8 cellular contexts compared by ENCODE assay signal in genomic region chr1:148318123-148318899, GRCh38.
DNase-seq lines count a peak whose midpoint lies in the region; ATAC-seq and TF ChIP-seq lines count a peak whose summit lies in the region.

No MANE protein-coding gene starts in this region.

- POLR2A ChIA-PET in SK-N-SH (lab: Yijun Ruan, JAX) = no interaction called here

- H3K4me3 ChIP-seq in Peyer's patch (peak overlapping the region; percentile 8 to 43 (median 29)), lower lobe of right lung (peak overlapping the region; percentile 46), SK-N-SH (ENCODE audit: low read depth in 2 of 2, low read length in 1 of 2) (no peak overlapping the region)

- CTCF ChIA-PET in SK-N-SH (lab: Yijun Ruan, JAX) = no interaction called here

- no peaks in the 10 kb centered on the region for H3K79me2 ChIP-seq in SK-N-SH (ENCODE audit: insufficient read depth)

- H3K36me3 ChIP-seq in Peyer's patch = no peaks in the 10 kb centered on the region
- no peaks in the 10 kb centered on the region for H3K36me3 ChIP-seq in lower lobe of right lung
- H3K36me3 ChIP-seq in SK-N-SH (replicated peaks in 1 of 2; ENCODE audit: control insufficient read depth in 1 of 2, insufficient read depth in 2 of 2, low read length in 1 of 2) = no peaks in the 10 kb centered on the region

- H3K4me2 ChIP-seq in SK-N-SH = no peak overlapping the region

- TF ChIP-seq POLR2A in Peyer's patch (IDR thresholded peaks at IDR 0.05) = no peak

- peak overlapping the region; percentile 88 for H3K27ac Mint-ChIP-seq in activated naive CD8-positive, alpha-beta T cell treated with anti-CD3 and anti-CD28 coated beads, Interleukin-2, amount 50 U/mL, for 24 hours
- peak overlapping the region; percentile 93 to 97 for H3K27ac Mint-ChIP-seq in stimulated activated naive CD8-positive, alpha-beta T cell treated with anti-CD3 and anti-CD28 coated beads, Interleukin-15, amount 100 ng/mL, for 72 hours

- no peaks in the 10 kb centered on the region for H3F3A ChIP-seq in SK-N-SH (replicated peaks; ENCODE audit: insufficient read depth)

- no peaks in the 10 kb centered on the region for H3K9me3 ChIP-seq in Peyer's patch
- H3K9me3 ChIP-seq in lower lobe of right lung = no peaks in the 10 kb centered on the region
- no peaks in the 10 kb centered on the region for H3K9me3 ChIP-seq in SK-N-SH

- no peak overlapping the region for H3K9ac ChIP-seq in SK-N-SH

- ATAC-seq in GM19467 (IDR thresholded peaks at IDR 0.05; ENCODE audit: unreplicated experiment) = peak; percentile 45
- ATAC-seq in activated naive CD8-positive, alpha-beta T cell treated with anti-CD3 and anti-CD28 coated beads, Interleukin-2, amount 50 U/mL, for 24 hours = peak; percentile 95
- ATAC-seq in lower lobe of right lung = peak; percentile 66 to 75
- ATAC-seq in stimulated activated naive CD8-positive, alpha-beta T cell treated with anti-CD3 and anti-CD28 coated beads, Interleukin-15, amount 100 ng/mL, for 72 hours = peak; percentile 96

- H2AFZ ChIP-seq in SK-N-SH (ENCODE audit: low read depth) = no peak overlapping the region

- H3K27me3 ChIP-seq in Peyer's patch (peaks cover 0 to 8% of the 10 kb centered on the region in 2 donors), lower lobe of right lung (ENCODE audit: low read depth) (peaks cover 24% of the 10 kb centered on the region), SK-N-SH (ENCODE audit: insufficient read depth) (peaks cover 24% of the 10 kb centered on the region; the same call in 1 of the 2 replicates)

- H3K4me1 ChIP-seq in Peyer's patch = no peaks in the 10 kb centered on the region
- H3K4me1 ChIP-seq in lower lobe of right lung = no peaks in the 10 kb centered on the region
- no peaks in the 10 kb centered on the region for H3K4me1 ChIP-seq in SK-N-SH (ENCODE audit: control insufficient read depth in 1 of 2, insufficient read depth in 2 of 2, low read depth in 1 of 2, low read length in 1 of 2)

- intact Hi-C loops in lower lobe of right lung (cut with DNase I) = no loop called here

- DNase-seq in Peyer's patch (peak in 2 of 3 donors; percentile 71 to 83), lower lobe of right lung (peak; percentile 73), SK-N-SH (no peak), T1000 (lab: John Stamatoyannopoulos, UW) (no peak), dedifferentiated amniotic fluid mesenchymal stem cell (ENCODE audit: extremely low spot score) (no peak)
- peak; percentile 80 for DNase-seq in activated naive CD8-positive, alpha-beta T cell treated with anti-CD3 and anti-CD28 coated beads, Interleukin-2, amount 50 U/mL, for 24 hours
- DNase-seq in stimulated activated naive CD8-positive, alpha-beta T cell treated with anti-CD3 and anti-CD28 coated beads, Interleukin-15, amount 100 ng/mL, for 72 hours = peak; percentile 70 to 83

- peaks cover 37% of the 10 kb centered on the region for H3K4me1 Mint-ChIP-seq in activated naive CD8-positive, alpha-beta T cell treated with anti-CD3 and anti-CD28 coated beads, Interleukin-2, amount 50 U/mL, for 24 hours
- peaks cover 38% of the 10 kb centered on the region for H3K4me1 Mint-ChIP-seq in stimulated activated naive CD8-positive, alpha-beta T cell treated with anti-CD3 and anti-CD28 coated beads, Interleukin-15, amount 100 ng/mL, for 72 hours

- H4K20me1 ChIP-seq in SK-N-SH (ENCODE audit: insufficient read depth) = no peaks in the 10 kb centered on the region

- TF ChIP-seq RAD21 in SK-N-SH (IDR thresholded peaks at IDR 0.05; ENCODE audit: low read length) = no peak

- peak overlapping the region; percentile 87 for H3K4me3 Mint-ChIP-seq in activated naive CD8-positive, alpha-beta T cell treated with anti-CD3 and anti-CD28 coated beads, Interleukin-2, amount 50 U/mL, for 24 hours
- H3K4me3 Mint-ChIP-seq in stimulated activated naive CD8-positive, alpha-beta T cell treated with anti-CD3 and anti-CD28 coated beads, Interleukin-15, amount 100 ng/mL, for 72 hours = peak overlapping the region; percentile 89 to 97

- TF ChIP-seq CTCF in Peyer's patch (IDR thresholded peaks at IDR 0.05) = no peak
- TF ChIP-seq CTCF in lower lobe of right lung (IDR thresholded peaks at IDR 0.05) = no peak
- TF ChIP-seq CTCF in SK-N-SH (IDR thresholded peaks at IDR 0.05) = no peak

- H3K27ac ChIP-seq in Peyer's patch (peak overlapping the region in 1 of 4 donors; percentile 46), lower lobe of right lung (peak overlapping the region; percentile 75), SK-N-SH (ENCODE audit: low read depth in 2 of 2, low read length in 1 of 2) (no peak overlapping the region)

- peaks cover 44% of the 10 kb centered on the region for H3K27me3 Mint-ChIP-seq in activated naive CD8-positive, alpha-beta T cell treated with anti-CD3 and anti-CD28 coated beads, Interleukin-2, amount 50 U/mL, for 24 hours
- H3K27me3 Mint-ChIP-seq in stimulated activated naive CD8-positive, alpha-beta T cell treated with anti-CD3 and anti-CD28 coated beads, Interleukin-15, amount 100 ng/mL, for 72 hours = peaks cover 36% of the 10 kb centered on the region

- WGBS in SK-N-SH (ENCODE audit: low lambda C conversion rate) = 44% methylated on average over 38 of the region's 39 CpGs

- TF ChIP-seq EP300 in SK-N-SH (IDR thresholded peaks at IDR 0.05; ENCODE audit: borderline replicate concordance in 1 of 2, low read depth in 1 of 2, low read length in 1 of 2) = no peak

- H3K9me2 ChIP-seq in SK-N-SH = no peaks in the 10 kb centered on the region

- H3K36me3 Mint-ChIP-seq in activated naive CD8-positive, alpha-beta T cell treated with anti-CD3 and anti-CD28 coated beads, Interleukin-2, amount 50 U/mL, for 24 hours (ENCODE audit: low read depth) = no peaks in the 10 kb centered on the region

- no peaks in the 10 kb centered on the region for H3K9me3 Mint-ChIP-seq in activated naive CD8-positive, alpha-beta T cell treated with anti-CD3 and anti-CD28 coated beads, Interleukin-2, amount 50 U/mL, for 24 hours
- no peaks in the 10 kb centered on the region for H3K9me3 Mint-ChIP-seq in stimulated activated naive CD8-positive, alpha-beta T cell treated with anti-CD3 and anti-CD28 coated beads, Interleukin-15, amount 100 ng/mL, for 72 hours

TF ChIP-seq in SK-N-SH, 30 proteins besides CTCF, POLR2A, EP300 and RAD21:
- TF ChIP-seq MEF2A (IDR thresholded peaks at IDR 0.05; ENCODE audit: borderline replicate concordance, low read depth) (no peak), SIN3A (IDR thresholded peaks at IDR 0.05; ENCODE audit: borderline replicate concordance, low read depth, low read length) (no peak), GATA2 (CRISPR knock-in tag; IDR thresholded peaks at IDR 0.05) (no peak)

Comparison
In these comparisons a context has a peak if more than half of its experiments do, and no peak if none do; other contexts are left out.
1. ATAC-seq: peak in every context shown above with its lines; median percentile 96 in stimulated activated naive CD8-positive, alpha-beta T cell treated with anti-CD3 and anti-CD28 coated beads, Interleukin-15, amount 100 ng/mL, for 72 hours; 95 in activated naive CD8-positive, alpha-beta T cell treated with anti-CD3 and anti-CD28 coated beads, Interleukin-2, amount 50 U/mL, for 24 hours; 70 in lower lobe of right lung; 45 in GM19467.
2. DNase-seq: peak in Peyer's patch (2 of 3), activated naive CD8-positive, alpha-beta T cell treated with anti-CD3 and anti-CD28 coated beads, Interleukin-2, amount 50 U/mL, for 24 hours (single experiment), lower lobe of right lung (single experiment) and stimulated activated naive CD8-positive, alpha-beta T cell treated with anti-CD3 and anti-CD28 coated beads, Interleukin-15, amount 100 ng/mL, for 72 hours (2 of 2); none in SK-N-SH (single experiment), T1000 (single experiment) and dedifferentiated amniotic fluid mesenchymal stem cell (single experiment).
3. H3K4me3 ChIP-seq: peak in Peyer's patch (4 of 4) and lower lobe of right lung (single experiment); none in SK-N-SH (0 of 2).